In the genomic region with DNA sequence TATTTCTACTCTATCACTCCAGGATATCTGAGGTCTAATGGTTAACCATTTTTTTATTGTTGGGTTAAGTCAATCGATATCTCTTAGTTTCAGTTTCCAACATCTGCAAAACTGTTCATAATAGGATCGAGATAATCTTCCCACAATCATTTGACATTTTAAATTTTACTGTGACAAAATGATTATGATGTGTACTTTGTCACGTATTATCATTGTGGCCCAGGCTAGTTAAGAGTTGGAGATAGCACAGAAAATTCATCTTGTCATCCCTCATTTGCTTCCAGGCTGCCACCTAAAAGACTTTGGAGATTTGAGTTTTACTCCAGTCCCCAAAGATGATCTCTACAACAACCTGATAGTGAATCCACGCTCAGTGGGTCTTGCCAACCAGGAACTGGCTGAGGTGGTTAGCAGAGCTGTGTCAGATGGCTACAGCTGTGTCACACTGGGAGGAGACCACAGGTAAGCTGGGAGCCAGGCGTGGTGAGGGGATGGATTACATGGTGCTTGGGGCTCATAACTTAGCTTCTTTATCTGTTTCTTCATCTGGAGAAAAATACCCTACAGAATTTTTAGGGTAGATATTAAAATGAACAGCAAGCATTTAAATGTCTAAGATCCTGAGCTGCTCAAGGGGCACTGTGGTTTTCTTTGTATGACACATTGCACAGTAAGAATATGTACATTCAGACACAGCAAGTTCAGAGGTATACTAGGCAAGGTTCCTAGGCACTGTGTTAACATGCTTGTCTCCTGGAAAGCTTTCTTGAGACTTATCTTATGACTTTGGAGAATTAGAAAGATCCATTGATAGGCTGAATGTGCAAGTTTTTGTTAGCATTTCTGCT, we compare ENCODE assay signal across 27 cellular contexts. TPM values are rescaled to one million over a fixed set of nuclear protein-coding genes. Genes with fewer than 3 reads are reported as not detected.
DNase-seq lines count a peak whose midpoint lies in the region; ATAC-seq and FAIRE-seq lines count a peak whose summit lies in the region.
"Had no signal": no experiment of that assay in that cellular context is flagged by ENCODE, and none has a peak within 500 bp of the region (broad histone marks: within the 10 kb centered on the region; RNA-seq: fewer than 3 reads in every experiment).

No MANE protein-coding gene starts in this region.

- H3K27me3 Mint-ChIP-seq in activated CD4-positive, alpha-beta memory T cell treated with anti-CD3 and anti-CD28 coated beads for 36 hours = no peaks in the 10 kb centered on the region
- H3K27me3 Mint-ChIP-seq in immature natural killer cell (ENCODE audit: low read depth in 3 of 3) = peaks cover 0 to 3% (median 0%) of the 10 kb centered on the region in 3 donors
- H3K27me3 Mint-ChIP-seq: CD8-positive, alpha-beta memory T cell; naive B cell; T-cell had no signal

- peak; percentile 40 for DNase-seq in stimulated activated CD4-positive, alpha-beta T cell treated with anti-CD3 and anti-CD28 coated beads, Interleukin-1b, Interleukin-23, amount 100 ng/mL, for 48 hours
- DNase-seq in stimulated activated CD4-positive, alpha-beta T cell treated with anti-CD3 and anti-CD28 coated beads, Interleukin-2, amount 100 ng/mL, for 24 hours = no peak
- peak; percentile 41 for DNase-seq in activated CD4-positive, alpha-beta memory T cell treated with anti-CD3 and anti-CD28 coated beads for 36 hours
- DNase-seq in immature natural killer cell = no peak
- DNase-seq in DMS 273 (lab: John Stamatoyannopoulos, UW; ENCODE audit: unreplicated experiment) = no peak
- DNase-seq in RCC 7860 (ENCODE audit: low spot score) = no peak
- DNase-seq: brain microvascular endothelial cell; CD8-positive, alpha-beta memory T cell; colonic mucosa; endodermal cell; glutamatergic neuron; mesenchymal stem cell; MV-4-11; naive B cell; NCI-H1694 treated with DMSO at 0.1 percent for 48 hours; NCI-H748 treated with DMSO at 0.1 percent for 48 hours; ovary; right lobe of liver; SHP77; stimulated activated naive CD4-positive, alpha-beta T cell; T-cell; transverse colon; WERI-Rb-1 had no signal

- H3K9me3 Mint-ChIP-seq in activated CD4-positive, alpha-beta memory T cell treated with anti-CD3 and anti-CD28 coated beads for 36 hours = no peaks in the 10 kb centered on the region
- no peaks in the 10 kb centered on the region for H3K9me3 Mint-ChIP-seq in immature natural killer cell
- H3K9me3 Mint-ChIP-seq: CD8-positive, alpha-beta memory T cell; endodermal cell; naive B cell; T-cell had no signal

- peaks cover 18% of the 10 kb centered on the region for H3K4me1 Mint-ChIP-seq in activated CD4-positive, alpha-beta memory T cell treated with anti-CD3 and anti-CD28 coated beads for 36 hours (ENCODE audit: low read depth)
- H3K4me1 Mint-ChIP-seq in immature natural killer cell = peaks cover 0 to 5% of the 10 kb centered on the region in 2 donors
- H3K4me1 Mint-ChIP-seq: naive B cell had no signal

- peak overlapping the region; percentile 49 for H3K27ac Mint-ChIP-seq in activated CD4-positive, alpha-beta memory T cell treated with anti-CD3 and anti-CD28 coated beads for 36 hours
- H3K27ac Mint-ChIP-seq in immature natural killer cell = peak overlapping the region in 5 of 6 donors; percentile 11 to 85 (median 73)
- H3K27ac Mint-ChIP-seq: endodermal cell had no signal

- CTCF ChIA-PET in activated CD4-positive, alpha-beta memory T cell treated with anti-CD3 and anti-CD28 coated beads for 36 hours (lab: Charles Lee) = interaction anchor here (0.6 to 1.6 kb wide), 4 partner anchors 51 to 215 kb away, joined by 3 to 9 read pairs (median 6); no protein-coding TSS in a partner anchor

- H3K36me3 Mint-ChIP-seq in activated CD4-positive, alpha-beta memory T cell treated with anti-CD3 and anti-CD28 coated beads for 36 hours = peaks cover 13% of the 10 kb centered on the region
- H3K36me3 Mint-ChIP-seq in immature natural killer cell = peaks cover 0 to 22% (median 4%) of the 10 kb centered on the region in 3 donors

- POLR2A ChIA-PET in activated CD4-positive, alpha-beta memory T cell treated with anti-CD3 and anti-CD28 coated beads for 36 hours (lab: Charles Lee) = no interaction called here

- FAIRE-seq in RCC 7860 (lab: Jason Lieb, UNC) = no peak
- FAIRE-seq: GM12878, H1 had no signal

- intact Hi-C loops in activated CD4-positive, alpha-beta memory T cell treated with anti-CD3 and anti-CD28 coated beads for 36 hours (cut with micrococcal nuclease) = loop anchor here (2.0 kb wide), 2 partner anchors 19 to 25 kb away; no protein-coding TSS in a partner anchor

- no peak for ATAC-seq in HG02798 (IDR thresholded peaks at IDR 0.05; ENCODE audit: poor library complexity, unreplicated experiment)
- ATAC-seq: GM12878, right lobe of liver, T-cell had no signal

- no peak overlapping the region for H3K4me3 Mint-ChIP-seq in activated CD4-positive, alpha-beta memory T cell treated with anti-CD3 and anti-CD28 coated beads for 36 hours
- H3K4me3 Mint-ChIP-seq in immature natural killer cell = no peak overlapping the region
- H3K4me3 Mint-ChIP-seq: CD8-positive, alpha-beta memory T cell; endodermal cell; T-cell had no signal

RNA-seq across cellular contexts. Expression of gene ARG2, which starts 22.4 kb away (rescaled TPM):
- total RNA-seq in activated CD4-positive, alpha-beta memory T cell treated with anti-CD3 and anti-CD28 coated beads for 36 hours = 1 to 10 TPM; 6.8 to 7.6 TPM
- 1 to 10 TPM in 2 of 3 donors, under 1 TPM in 1; 0.41 to 2.0 (median 1.8) TPM for polyA plus RNA-seq in immature natural killer cell

RNA-seq across cellular contexts. Expression of gene VTI1B, which starts 32.3 kb away (rescaled TPM):
- 10 to 100 TPM; 75.6 to 75.8 TPM for total RNA-seq in activated CD4-positive, alpha-beta memory T cell treated with anti-CD3 and anti-CD28 coated beads for 36 hours
- 100 to 1,000 TPM in 2 of 3 donors, 10 to 100 TPM in 1; 75.0 to 118 (median 104) TPM for polyA plus RNA-seq in immature natural killer cell

RNA-seq across cellular contexts. Expression of gene PIGH, which starts 42.1 kb away (rescaled TPM):
- 10 to 100 TPM; 13.1 to 17.1 TPM for total RNA-seq in activated CD4-positive, alpha-beta memory T cell treated with anti-CD3 and anti-CD28 coated beads for 36 hours
- 10 to 100 TPM; 28.8 to 41.9 (median 37.3) TPM for polyA plus RNA-seq in immature natural killer cell

RNA-seq across cellular contexts. Expression of gene RDH11, which starts 53.4 kb away (rescaled TPM):
- total RNA-seq in activated CD4-positive, alpha-beta memory T cell treated with anti-CD3 and anti-CD28 coated beads for 36 hours = 10 to 100 TPM; 70.9 to 76.7 TPM
- polyA plus RNA-seq in immature natural killer cell = 100 to 1,000 TPM in 1 of 3 donors, 10 to 100 TPM in 2; 62.7 to 113 (median 76.1) TPM

RNA-seq across cellular contexts. Expression of gene RDH12, which starts 59.6 kb away (rescaled TPM):
- not detected for total RNA-seq in activated CD4-positive, alpha-beta memory T cell treated with anti-CD3 and anti-CD28 coated beads for 36 hours
- under 1 TPM in 1 of 3 donors, not detected in 2; 0.17 TPM for polyA plus RNA-seq in immature natural killer cell
- total RNA-seq: CD8-positive, alpha-beta memory T cell; colonic mucosa; fibroblast of lung; GM12878; T-cell had no signal
- polyA plus RNA-seq: CD8-positive, alpha-beta memory T cell; fibroblast of lung; GM12878 had no signal

Comparison
In these comparisons a context has a peak if more than half of its experiments do, and no peak if none do; other contexts are left out.
1. DNase-seq: peak in stimulated activated CD4-positive, alpha-beta T cell treated with anti-CD3 and anti-CD28 coated beads, Interleukin-1b, Interleukin-23, amount 100 ng/mL, for 48 hours (single experiment) and activated CD4-positive, alpha-beta memory T cell treated with anti-CD3 and anti-CD28 coated beads for 36 hours (single experiment); none in stimulated activated CD4-positive, alpha-beta T cell treated with anti-CD3 and anti-CD28 coated beads, Interleukin-2, amount 100 ng/mL, for 24 hours (0 of 2), immature natural killer cell (0 of 3), DMS 273 (single experiment) and RCC 7860 (single experiment).